In the genomic region with DNA sequence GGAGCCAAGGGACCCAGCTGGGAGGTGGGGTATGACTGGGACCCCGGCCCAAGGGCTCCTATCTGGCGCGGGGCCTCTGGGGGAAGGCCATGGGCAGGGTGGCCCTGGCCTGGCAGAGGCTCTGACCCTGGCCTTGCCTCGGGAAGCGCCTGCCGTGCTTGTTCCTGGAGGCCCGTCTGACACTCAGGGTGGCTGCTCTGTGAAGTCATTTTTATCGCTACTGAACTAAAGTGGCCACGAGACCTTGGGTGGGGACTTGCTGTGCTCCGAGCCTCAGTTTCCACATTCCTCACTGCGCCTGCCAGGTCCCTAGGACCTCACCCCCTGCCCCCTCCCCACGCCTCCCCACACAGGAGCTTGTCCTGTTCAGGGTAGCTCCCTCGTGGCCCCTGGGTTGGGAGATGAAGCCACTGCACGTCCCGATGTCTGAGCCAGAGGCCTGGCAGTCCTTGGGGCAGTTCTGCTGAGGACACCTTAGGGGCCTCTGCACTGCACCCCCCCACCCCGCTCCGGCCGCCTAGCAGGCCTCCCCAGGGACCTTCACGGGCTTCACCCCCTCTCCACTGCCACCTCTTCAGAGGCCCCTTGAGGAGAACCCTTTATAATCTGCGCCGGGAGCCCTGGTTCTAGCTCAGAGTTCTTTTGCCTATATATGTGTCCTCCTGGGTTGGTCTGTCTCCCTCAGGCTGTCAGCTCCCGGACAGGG, we compare ENCODE assay signal across 10 cellular contexts. TPM values are rescaled to one million over a fixed set of nuclear protein-coding genes. Genes with fewer than 3 reads are reported as not detected.
DNase-seq lines count a peak whose midpoint lies in the region; ATAC-seq, FAIRE-seq and TF ChIP-seq lines count a peak whose summit lies in the region.
"Had no signal": no experiment of that assay in that cellular context is flagged by ENCODE, and none has a peak within 500 bp of the region (broad histone marks: within the 10 kb centered on the region; RNA-seq: fewer than 3 reads in every experiment).

No MANE protein-coding gene starts in this region.

- H3K9ac ChIP-seq in endodermal cell (ENCODE audit: extremely low read depth, low read length, poor library complexity, severe bottlenecking): no peak overlapping the region

- peak overlapping the region; percentile 45 to 96; a peak in 3 of 6 replicates for H3K27ac ChIP-seq in A549
- H3K27ac ChIP-seq in endodermal cell (ENCODE audit: low read depth, low read length): no peak overlapping the region

- FAIRE-seq in A549 (lab: Jason Lieb, UNC): no peak
- FAIRE-seq: small intestine had no signal

- DNase-seq in A549 (ENCODE audit: low read depth in 1 of 2, low spot score in 1 of 2) (no peak), endodermal cell (no peak), hippocampal formation (lab: John Stamatoyannopoulos, UW) (no peak), NCI-H1436 treated with DMSO at 0.1 percent for 48 hours (lab: John Stamatoyannopoulos, UW) (no peak), cerebellar cortex (ENCODE audit: low spot score) (no peak)

- H3K4me3 ChIP-seq in A549 (peak overlapping the region; percentile 56; the same call in 1 of the 3 replicates), endodermal cell (ENCODE audit: low read length) (no peak overlapping the region)

- H3K4me1 Mint-ChIP-seq in endodermal cell: peaks cover 10% of the 10 kb centered on the region
- H3K4me1 Mint-ChIP-seq in nephron: peaks cover 31% of the 10 kb centered on the region

- H3K4me1 ChIP-seq in A549: peaks cover 12% of the 10 kb centered on the region; the same call in 2 of the 3 replicates
- H3K4me1 ChIP-seq in endodermal cell (ENCODE audit: control insufficient read depth, insufficient read depth, low read length): peaks cover 8% of the 10 kb centered on the region

- no peak for TF ChIP-seq EP300 in A549 (IDR thresholded peaks at IDR 0.05)

- H3K9me3 ChIP-seq in A549 (no peaks in the 10 kb centered on the region), endodermal cell (ENCODE audit: control insufficient read depth, low read length) (no peaks in the 10 kb centered on the region)

- no peak for TF ChIP-seq RAD21 in A549 (conservative IDR thresholded peaks at IDR 0.05 in 1 of 2, IDR thresholded peaks at IDR 0.05 in 1 of 2)

- peak; percentile 41 to 42 for ATAC-seq in A549
- peak; percentile 9 for ATAC-seq in HG03103 (IDR thresholded peaks at IDR 0.05; ENCODE audit: low read depth, unreplicated experiment)
- ATAC-seq in GM18520 (IDR thresholded peaks at IDR 0.05; ENCODE audit: unreplicated experiment): no peak

- no peaks in the 10 kb centered on the region for H3K9me3 Mint-ChIP-seq in endodermal cell
- H3K9me3 Mint-ChIP-seq in nephron: no peaks in the 10 kb centered on the region
- H3K9me3 Mint-ChIP-seq: CD4-positive, alpha-beta memory T cell had no signal

- CTCF ChIA-PET in A549 (lab: Yijun Ruan, JAX): interaction anchor here (0.6 to 5.3 kb wide), 31 partner anchors 9 to 528 kb away, joined by 3 to 44 read pairs (median 5); no protein-coding TSS in a partner anchor

- H3K4me3 Mint-ChIP-seq in endodermal cell: peak overlapping the region; percentile 45
- H3K4me3 Mint-ChIP-seq in nephron: peak overlapping the region; percentile 79 to 86 (median 85)

- 64% methylated on average over 11 of the region's 22 CpGs for WGBS in A549 (ENCODE audit: missing lambda C conversion rate)
- 74 to 84% methylated on average over 11 to 22 of the region's 22 CpGs for WGBS in endodermal cell (ENCODE audit: insufficient coverage in 1 of 2, insufficient read length in 1 of 2), 2 experiments

- no peaks in the 10 kb centered on the region for H3K36me3 ChIP-seq in endodermal cell (ENCODE audit: control insufficient read depth, insufficient read depth, low read length)

- TF ChIP-seq CTCF in A549 (IDR thresholded peaks at IDR 0.05) (no peak), endodermal cell (conservative IDR thresholded peaks at IDR 0.05) (no peak), nephron (IDR thresholded peaks at IDR 0.05; ENCODE audit: unreplicated experiment in 3 of 3) (no peak)

- TF ChIP-seq POLR2A in A549 (IDR thresholded peaks at IDR 0.05; ENCODE audit: low read length): no peak

- POLR2A ChIA-PET in A549 (lab: Yijun Ruan, JAX): no interaction called here

- peaks cover 87% of the 10 kb centered on the region for H3K27me3 ChIP-seq in endodermal cell (ENCODE audit: control insufficient read depth, insufficient read depth, low read length, poor library complexity, severe bottlenecking)

- peak overlapping the region; percentile 98 for H3K4me2 ChIP-seq in A549

- no peaks in the 10 kb centered on the region for H3K36me3 Mint-ChIP-seq in endodermal cell (ENCODE audit: low read depth)
- no peaks in the 10 kb centered on the region for H3K36me3 Mint-ChIP-seq in nephron (ENCODE audit: low read depth)
- H3K36me3 Mint-ChIP-seq: CD4-positive, alpha-beta memory T cell had no signal

- peaks cover 90% of the 10 kb centered on the region for H3K27me3 Mint-ChIP-seq in endodermal cell (ENCODE audit: insufficient read depth)
- H3K27me3 Mint-ChIP-seq in nephron (ENCODE audit: low read depth): peaks cover 61% of the 10 kb centered on the region

- H3K27ac Mint-ChIP-seq in endodermal cell (no peak overlapping the region), nephron (peak overlapping the region in 1 of 3 experiments; percentile 48)
- H3K27ac Mint-ChIP-seq: CD4-positive, alpha-beta memory T cell had no signal

TF ChIP-seq in A549, 52 proteins besides CTCF, POLR2A, EP300 and RAD21:
- no peak for TF ChIP-seq CHD2 (IDR thresholded peaks at IDR 0.05; ENCODE audit: low read length, partially characterized antibody)
- TF ChIP-seq EHF (CRISPR knock-in tag; IDR thresholded peaks at IDR 0.05): no peak
- TF ChIP-seq JUN (IDR thresholded peaks at IDR 0.05): no peak
- TF ChIP-seq, protein P1, sequence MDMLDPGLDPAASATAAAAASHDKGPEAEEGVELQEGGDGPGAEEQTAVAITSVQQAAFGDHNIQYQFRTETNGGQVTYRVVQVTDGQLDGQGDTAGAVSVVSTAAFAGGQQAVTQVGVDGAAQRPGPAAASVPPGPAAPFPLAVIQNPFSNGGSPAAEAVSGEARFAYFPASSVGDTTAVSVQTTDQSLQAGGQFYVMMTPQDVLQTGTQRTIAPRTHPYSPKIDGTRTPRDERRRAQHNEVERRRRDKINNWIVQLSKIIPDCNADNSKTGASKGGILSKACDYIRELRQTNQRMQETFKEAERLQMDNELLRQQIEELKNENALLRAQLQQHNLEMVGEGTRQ (IDR thresholded peaks at IDR 0.05): no peak
- no peak for TF ChIP-seq HEYL (CRISPR knock-in tag; IDR thresholded peaks at IDR 0.05)
- TF ChIP-seq RNF2 (IDR thresholded peaks at IDR 0.05; ENCODE audit: borderline replicate concordance, low read depth): no peak
- TF ChIP-seq, protein P2, sequence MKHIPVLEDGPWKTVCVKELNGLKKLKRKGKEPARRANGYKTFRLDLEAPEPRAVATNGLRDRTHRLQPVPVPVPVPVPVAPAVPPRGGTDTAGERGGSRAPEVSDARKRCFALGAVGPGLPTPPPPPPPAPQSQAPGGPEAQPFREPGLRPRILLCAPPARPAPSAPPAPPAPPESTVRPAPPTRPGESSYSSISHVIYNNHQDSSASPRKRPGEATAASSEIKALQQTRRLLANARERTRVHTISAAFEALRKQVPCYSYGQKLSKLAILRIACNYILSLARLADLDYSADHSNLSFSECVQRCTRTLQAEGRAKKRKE (CRISPR knock-in tag; IDR thresholded peaks at IDR 0.05; ENCODE audit: low read depth): no peak
- TF ChIP-seq ZNF302 (CRISPR knock-in tag; IDR thresholded peaks at IDR 0.05): no peak
- TF ChIP-seq, protein P3, sequence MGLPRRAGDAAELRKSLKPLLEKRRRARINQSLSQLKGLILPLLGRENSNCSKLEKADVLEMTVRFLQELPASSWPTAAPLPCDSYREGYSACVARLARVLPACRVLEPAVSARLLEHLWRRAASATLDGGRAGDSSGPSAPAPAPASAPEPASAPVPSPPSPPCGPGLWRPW (IDR thresholded peaks at IDR 0.05): no peak
- TF ChIP-seq CHD4 (IDR thresholded peaks at IDR 0.05; ENCODE audit: borderline replicate concordance): no peak
- TF ChIP-seq REST (IDR thresholded peaks at IDR 0.05): no peak
- TF ChIP-seq GATA3 (IDR thresholded peaks at IDR 0.05; ENCODE audit: borderline replicate concordance): no peak
- TF ChIP-seq ZSCAN20 (CRISPR knock-in tag; IDR thresholded peaks at IDR 0.05): no peak
- TF ChIP-seq JUNB (IDR thresholded peaks at IDR 0.05): no peak

RNA-seq across cellular contexts. Expression of gene SORCS2, which starts 0.6 kb away (rescaled TPM):
- polyA plus RNA-seq in A549 (2011; rRNA removed) (1.4 and 2.3 TPM in 2 replicates), A549 (2017; fragmentation: RNase III; extraction: RNeasy Plus Mini Kit Qiagen cat#74134 plus additional on column Dnase treatment) (4.3 to 5.1 TPM (median 4.6 TPM) in 3 replicates)
- 1.5 and 1.8 TPM in 2 replicates for polyA plus RNA-seq in A549 (2012; cell fraction: cytosol; rRNA removed)
- polyA plus RNA-seq in A549 (2012; cell fraction: nucleus; rRNA removed): 6.5 and 7.7 TPM in 2 replicates
- polyA minus RNA-seq in A549 (2011; rRNA and poly(A)+ RNA removed): 1.6 and 2.1 TPM in 2 replicates
- 1 to 10 TPM; 1.4 to 1.9 TPM for total RNA-seq in endodermal cell
- polyA plus RNA-seq in endodermal cell (2013, experiment 1 of 2): 10.6 TPM
- 9.6 TPM for polyA plus RNA-seq in endodermal cell (2013, experiment 2 of 2)
- total RNA-seq: CD4-positive, alpha-beta memory T cell had no signal
- polyA plus RNA-seq: CD4-positive, alpha-beta memory T cell had no signal
